25 cellular contexts compared by ENCODE assay signal in genomic region chr1:3357526-3358297, GRCh38.
"Had no signal": no experiment of that assay in that cellular context is flagged by ENCODE, and none has a peak within 500 bp of the region (broad histone marks: within the 10 kb centered on the region; RNA-seq: fewer than 3 reads in every experiment).

No MANE protein-coding gene starts in this region.

- H3K4me3 ChIP-seq: esophagus squamous epithelium, heart right ventricle, left ventricle myocardium inferior, lower lobe of right lung, smooth muscle cell had no signal

- H3K9ac ChIP-seq: parathyroid adenoma had no signal

- H3K9me3 ChIP-seq: esophagus squamous epithelium, heart right ventricle, left ventricle myocardium inferior, lower lobe of right lung had no signal

- H3K4me3 Mint-ChIP-seq: effector memory CD8-positive, alpha-beta T cell; naive thymus-derived CD8-positive, alpha-beta T cell; neural crest cell; stimulated activated memory B cell treated with anti-CD40 and anti-IgM and Interleukin-4, amounts not matched to agents 10 μg/mL and 1 μg/mL and 100 μg/mL, for 72 hours; type B pancreatic cell had no signal

- H3K79me2 ChIP-seq: parathyroid adenoma had no signal

- H3K36me3 ChIP-seq: esophagus squamous epithelium, heart right ventricle, left ventricle myocardium inferior, lower lobe of right lung had no signal

- H3K4me1 ChIP-seq: lower lobe of right lung, parathyroid adenoma had no signal

- H3K4me2 ChIP-seq: smooth muscle cell had no signal

- H3K4me1 Mint-ChIP-seq: naive thymus-derived CD8-positive, alpha-beta T cell; stimulated activated memory B cell treated with anti-CD40 and anti-IgM and Interleukin-4, amounts not matched to agents 10 μg/mL and 1 μg/mL and 100 μg/mL, for 72 hours had no signal

- FAIRE-seq: endometrium had no signal

- H3K27ac Mint-ChIP-seq: effector memory CD8-positive, alpha-beta T cell; naive thymus-derived CD8-positive, alpha-beta T cell; stimulated activated memory B cell treated with anti-CD40 and anti-IgM and Interleukin-4, amounts not matched to agents 10 μg/mL and 1 μg/mL and 100 μg/mL, for 72 hours had no signal

- H3K36me3 Mint-ChIP-seq: naive thymus-derived CD8-positive, alpha-beta T cell; stimulated activated memory B cell treated with anti-CD40 and anti-IgM and Interleukin-4, amounts not matched to agents 10 μg/mL and 1 μg/mL and 100 μg/mL, for 72 hours; type B pancreatic cell had no signal

- H3K27ac ChIP-seq: left ventricle myocardium inferior, lower lobe of right lung, parathyroid adenoma had no signal

- H3K27me3 Mint-ChIP-seq: progenitor cell of endocrine pancreas had no signal

- ATAC-seq: effector memory CD8-positive, alpha-beta T cell; heart right ventricle; left colon; lower lobe of right lung; naive thymus-derived CD8-positive, alpha-beta T cell; sciatic nerve; stimulated activated memory B cell treated with anti-CD40 and anti-IgM and Interleukin-4, amounts not matched to agents 10 μg/mL and 1 μg/mL and 100 μg/mL, for 72 hours; stimulated activated naive CD8-positive, alpha-beta T cell treated with anti-CD3 and anti-CD28 coated beads, Interleukin-15, Interleukin-2, amounts not matched to agents 100 U/mL and 50 U/mL, for 24 hours had no signal

- DNase-seq: cortex of kidney; effector memory CD8-positive, alpha-beta T cell; erythroblast; esophagus squamous epithelium; foreskin melanocyte; glutamatergic neuron; heart right ventricle; hippocampal formation; islet precursor cell; kidney glomerular epithelial cell; left colon; left ventricle myocardium inferior; lower lobe of right lung; naive thymus-derived CD8-positive, alpha-beta T cell; stimulated activated CD4-positive, alpha-beta T cell treated with anti-CD3 and anti-CD28 coated beads, Interleukin-4, amount 100 ng/mL, for 4 hours; stimulated activated naive CD8-positive, alpha-beta T cell treated with anti-CD3 and anti-CD28 coated beads, Interleukin-15, Interleukin-2, amounts not matched to agents 100 U/mL and 50 U/mL, for 24 hours; substantia nigra had no signal

- H3K9me3 Mint-ChIP-seq: effector memory CD8-positive, alpha-beta T cell; naive thymus-derived CD8-positive, alpha-beta T cell; neural crest cell; stimulated activated memory B cell treated with anti-CD40 and anti-IgM and Interleukin-4, amounts not matched to agents 10 μg/mL and 1 μg/mL and 100 μg/mL, for 72 hours; type B pancreatic cell had no signal

- H2AFZ ChIP-seq: parathyroid adenoma had no signal
